Comparison of ENCODE assay signal across 2 cellular contexts in genomic region chr19:2254052-2254872, GRCh38.
TF ChIP-seq lines count a peak whose summit lies in the region.

No MANE protein-coding gene starts in this region.

TF ChIP-seq in H1, 55 proteins besides CTCF, POLR2A, EP300 and RAD21:
- no peak for TF ChIP-seq HDAC2 (IDR thresholded peaks at IDR 0.05; ENCODE audit: borderline replicate concordance in 1 of 2, low read depth in 2 of 2, low read length in 2 of 2)
- no peak for TF ChIP-seq SAP30 (IDR thresholded peaks at IDR 0.05; ENCODE audit: insufficient read depth, insufficient replicate concordance, low read length)
- no peak for TF ChIP-seq ZNF274 (IDR thresholded peaks at IDR 0.05; ENCODE audit: borderline replicate concordance, extremely low read depth, low read length)
- TF ChIP-seq JUND (IDR thresholded peaks at IDR 0.05; ENCODE audit: low read length), result no peak
- peak; percentile 67 for TF ChIP-seq GABPA (IDR thresholded peaks at IDR 0.05; ENCODE audit: borderline replicate concordance, insufficient read depth, low read length)
- no peak for TF ChIP-seq TAF1 (IDR thresholded peaks at IDR 0.05; ENCODE audit: low read depth, low read length)
- no peak for TF ChIP-seq BRCA1 (IDR thresholded peaks at IDR 0.05; ENCODE audit: low read depth, low read length)
- TF ChIP-seq, protein P1, sequence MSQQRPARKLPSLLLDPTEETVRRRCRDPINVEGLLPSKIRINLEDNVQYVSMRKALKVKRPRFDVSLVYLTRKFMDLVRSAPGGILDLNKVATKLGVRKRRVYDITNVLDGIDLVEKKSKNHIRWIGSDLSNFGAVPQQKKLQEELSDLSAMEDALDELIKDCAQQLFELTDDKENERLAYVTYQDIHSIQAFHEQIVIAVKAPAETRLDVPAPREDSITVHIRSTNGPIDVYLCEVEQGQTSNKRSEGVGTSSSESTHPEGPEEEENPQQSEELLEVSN (IDR thresholded peaks at IDR 0.05), result no peak
- no peak for TF ChIP-seq USF2 (IDR thresholded peaks at IDR 0.05; ENCODE audit: low read length)
- TF ChIP-seq, protein P2, sequence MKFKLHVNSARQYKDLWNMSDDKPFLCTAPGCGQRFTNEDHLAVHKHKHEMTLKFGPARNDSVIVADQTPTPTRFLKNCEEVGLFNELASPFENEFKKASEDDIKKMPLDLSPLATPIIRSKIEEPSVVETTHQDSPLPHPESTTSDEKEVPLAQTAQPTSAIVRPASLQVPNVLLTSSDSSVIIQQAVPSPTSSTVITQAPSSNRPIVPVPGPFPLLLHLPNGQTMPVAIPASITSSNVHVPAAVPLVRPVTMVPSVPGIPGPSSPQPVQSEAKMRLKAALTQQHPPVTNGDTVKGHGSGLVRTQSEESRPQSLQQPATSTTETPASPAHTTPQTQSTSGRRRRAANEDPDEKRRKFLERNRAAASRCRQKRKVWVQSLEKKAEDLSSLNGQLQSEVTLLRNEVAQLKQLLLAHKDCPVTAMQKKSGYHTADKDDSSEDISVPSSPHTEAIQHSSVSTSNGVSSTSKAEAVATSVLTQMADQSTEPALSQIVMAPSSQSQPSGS (IDR thresholded peaks at IDR 0.05; ENCODE audit: low read length), result no peak
- TF ChIP-seq CBX5 (IDR thresholded peaks at IDR 0.05; ENCODE audit: low read depth, low read length), result no peak
- TF ChIP-seq JUN (IDR thresholded peaks at IDR 0.05; ENCODE audit: low read depth, low read length), result no peak
- 0 out of 2 replicates have a peak, but pooled peaks have one; percentile 31 for TF ChIP-seq MAX (IDR thresholded peaks at IDR 0.05)
- no peak for TF ChIP-seq POU5F1 (IDR thresholded peaks at IDR 0.05; ENCODE audit: low read depth, low read length)
- no peak for TF ChIP-seq CHD2 (IDR thresholded peaks at IDR 0.05; ENCODE audit: low read length)
- peak in 1 of 2 experiments; percentile 60; a peak in 1 of 4 replicates for TF ChIP-seq SIN3A (conservative IDR thresholded peaks at IDR 0.05 in 1 of 2, IDR thresholded peaks at IDR 0.05 in 1 of 2; ENCODE audit: low read depth in 1 of 2, low read length in 2 of 2)
- no peak for TF ChIP-seq CEBPB (IDR thresholded peaks at IDR 0.05; ENCODE audit: low read depth, low read length)
- TF ChIP-seq SP2 (IDR thresholded peaks at IDR 0.05; ENCODE audit: low read length), result no peak
- TF ChIP-seq NANOG (IDR thresholded peaks at IDR 0.05; ENCODE audit: insufficient read depth, low read depth, low read length, poor library complexity, severe bottlenecking), result no peak
- no peak for TF ChIP-seq FOSL1 (IDR thresholded peaks at IDR 0.05; ENCODE audit: insufficient read depth, low read depth, low read length)
- TF ChIP-seq YY1 (IDR thresholded peaks at IDR 0.05; ENCODE audit: low read depth, low read length), result no peak
- peak; percentile 71 for TF ChIP-seq BACH1 (IDR thresholded peaks at IDR 0.05; ENCODE audit: low read length)
- no peak for TF ChIP-seq KDM1A (IDR thresholded peaks at IDR 0.05; ENCODE audit: borderline replicate concordance, low read length)
- TF ChIP-seq CTBP2 (IDR thresholded peaks at IDR 0.05; ENCODE audit: borderline replicate concordance, insufficient read depth, insufficient read length, low read length), result no peak
- no peak for TF ChIP-seq SRF (IDR thresholded peaks at IDR 0.05; ENCODE audit: low read depth, low read length)
- no peak for TF ChIP-seq KDM4A (IDR thresholded peaks at IDR 0.05; ENCODE audit: low read depth, low read length, severe bottlenecking)
- TF ChIP-seq EGR1 (IDR thresholded peaks at IDR 0.05; ENCODE audit: borderline replicate concordance, low read depth, low read length), result no peak
- TF ChIP-seq ASH2L (IDR thresholded peaks at IDR 0.05; ENCODE audit: low read length), result no peak
- no peak for TF ChIP-seq BCL11A (IDR thresholded peaks at IDR 0.05; ENCODE audit: low read depth in 2 of 2, low read length in 2 of 2)
- TF ChIP-seq POLR2AphosphoS5 (IDR thresholded peaks at IDR 0.05; ENCODE audit: low read depth, low read length), result no peak

TF ChIP-seq in GM12891, 5 proteins besides CTCF, POLR2A, EP300 and RAD21:
- TF ChIP-seq SPI1 (IDR thresholded peaks at IDR 0.05; ENCODE audit: low read depth, low read length) (no peak), TAF1 (IDR thresholded peaks at IDR 0.05; ENCODE audit: low read depth, low read length) (no peak), PAX5 (IDR thresholded peaks at IDR 0.05; ENCODE audit: insufficient read depth, low read length, severe bottlenecking) (no peak), POLR2AphosphoS5 (IDR thresholded peaks at IDR 0.05; ENCODE audit: low read depth, low read length) (no peak), POU2F2 (IDR thresholded peaks at IDR 0.05; ENCODE audit: low read depth, low read length) (no peak)
